ENCODE assay signal across 9 cellular contexts in genomic region chr2:237743561-237744269, GRCh38. TPM values are rescaled to one million over a fixed set of nuclear protein-coding genes. Genes with fewer than 3 reads are reported as not detected.
A peak's percentile ranks its signal among the peaks of the same experiment; 100 is the strongest.
DNase-seq lines count a peak whose midpoint lies in the region; ATAC-seq, FAIRE-seq and TF ChIP-seq lines count a peak whose summit lies in the region.
"Had no signal": no experiment of that assay in that cellular context is flagged by ENCODE, and none has a peak within 500 bp of the region (broad histone marks: within the 10 kb centered on the region; RNA-seq: fewer than 3 reads in every experiment).

No MANE protein-coding gene starts in this region.

- H3K79me2 ChIP-seq in GM23338 (replicated peaks; ENCODE audit: insufficient read depth) (peaks cover 63% of the 10 kb centered on the region), astrocyte (ENCODE audit: insufficient read depth, low read length) (peaks cover 75% of the 10 kb centered on the region)

- H3K4me1 Mint-ChIP-seq in GM23338 (peaks cover 48% of the 10 kb centered on the region), astrocyte (ENCODE audit: low read depth, unreplicated experiment) (peaks cover 4% of the 10 kb centered on the region), memory B cell (peaks cover 20% of the 10 kb centered on the region)

- H2AFZ ChIP-seq in GM23338 (no peak overlapping the region), astrocyte (ENCODE audit: low read depth, low read length) (no peak overlapping the region)

- ATAC-seq in GM23338 (peak; percentile 14), memory B cell (ENCODE audit: low read depth) (peak; percentile 34), GM21786 (IDR thresholded peaks at IDR 0.05; ENCODE audit: unreplicated experiment) (no peak)

- H4K20me1 ChIP-seq in GM23338 (replicated peaks; ENCODE audit: insufficient read depth) (peaks cover 20% of the 10 kb centered on the region; the same call in 1 of the 2 replicates), astrocyte (ENCODE audit: insufficient read depth, low read length) (peaks cover 79% of the 10 kb centered on the region)

- H3K9me2 ChIP-seq in GM23338 (ENCODE audit: insufficient read depth), result no peaks in the 10 kb centered on the region

- H3K4me1 ChIP-seq in GM23338 (ENCODE audit: insufficient read depth) (peaks cover 14% of the 10 kb centered on the region), astrocyte (ENCODE audit: insufficient read depth, low read length) (peaks cover 12% of the 10 kb centered on the region)

- H3K27ac ChIP-seq in GM23338 (ENCODE audit: low read depth) (no peak overlapping the region), astrocyte (ENCODE audit: low read depth, low read length) (peak overlapping the region; percentile 8)

- H3K27ac Mint-ChIP-seq in GM23338 (no peak overlapping the region), astrocyte (ENCODE audit: unreplicated experiment) (no peak overlapping the region), memory B cell (peak overlapping the region; percentile 90)

- no peaks in the 10 kb centered on the region for H3K9me3 ChIP-seq in astrocyte (ENCODE audit: insufficient read depth, low read depth, low read length)

- FAIRE-seq in astrocyte (lab: Jason Lieb, UNC), result no peak

- H3K4me3 Mint-ChIP-seq in GM23338, result no peak overlapping the region
- no peak overlapping the region for H3K4me3 Mint-ChIP-seq in astrocyte (ENCODE audit: unreplicated experiment)
- no peak overlapping the region for H3K4me3 Mint-ChIP-seq in memory B cell

- H3K27me3 ChIP-seq in GM23338 (ENCODE audit: insufficient read depth), result no peaks in the 10 kb centered on the region
- no peaks in the 10 kb centered on the region for H3K27me3 ChIP-seq in astrocyte (ENCODE audit: insufficient read depth, low read length)

- in situ Hi-C loops in ACHN (cut with HindIII; ENCODE audit: low pct_ligation_motif_present, low pct_unique_long_range_greater_than_20kb, low sequenced_read_pairs), result no loop called here

- H3K36me3 Mint-ChIP-seq in GM23338 (ENCODE audit: low read depth), result peaks cover 12% of the 10 kb centered on the region
- H3K36me3 Mint-ChIP-seq in astrocyte (ENCODE audit: low read depth, unreplicated experiment), result peaks cover 29% of the 10 kb centered on the region
- H3K36me3 Mint-ChIP-seq in memory B cell, result peaks cover 12% of the 10 kb centered on the region

- DNase-seq in A172 (ENCODE audit: low spot score) (peak; percentile 22), GM23338 (ENCODE audit: low spot score) (peak; percentile 14), astrocyte (ENCODE audit: low read depth) (no peak), memory B cell (ENCODE audit: low spot score in 2 of 2) (no peak), H4 (ENCODE audit: low spot score) (no peak), ACHN (no peak), hypothalamus (lab: John Stamatoyannopoulos, UW) (no peak)
- DNase-seq: hippocampal formation had no signal

- no peaks in the 10 kb centered on the region for H3F3A ChIP-seq in GM23338 (replicated peaks; ENCODE audit: low read depth)

- H3K4me3 ChIP-seq in GM23338 (no peak overlapping the region), astrocyte (ENCODE audit: insufficient read depth, low read depth, low read length) (no peak overlapping the region)

- no peaks in the 10 kb centered on the region for H3K36me3 ChIP-seq in GM23338 (ENCODE audit: insufficient read depth)
- H3K36me3 ChIP-seq in astrocyte (ENCODE audit: insufficient read depth, low read length), result peaks cover 13% of the 10 kb centered on the region

- H3K9me3 Mint-ChIP-seq in GM23338 (no peaks in the 10 kb centered on the region; the same call in 2 of the 3 replicates), astrocyte (ENCODE audit: unreplicated experiment) (no peaks in the 10 kb centered on the region), memory B cell (no peaks in the 10 kb centered on the region)

- H3K9ac ChIP-seq in astrocyte (ENCODE audit: low read length), result no peak overlapping the region

- H3K4me2 ChIP-seq in GM23338, result peak overlapping the region; percentile 2; the same call in 1 of the 2 replicates
- H3K4me2 ChIP-seq in astrocyte (ENCODE audit: low read length), result no peak overlapping the region

- TF ChIP-seq CTCF in GM23338 (conservative IDR thresholded peaks at IDR 0.05; ENCODE audit: low read depth in 2 of 2) (peak in 1 of 2 experiments; percentile 36; a peak in 1 of 4 replicates), astrocyte (IDR thresholded peaks at IDR 0.05; ENCODE audit: insufficient read depth, low read depth, low read length) (peak; percentile 41)

- H3K27me3 Mint-ChIP-seq in GM23338 (ENCODE audit: insufficient read depth, low read depth, poor library complexity), result peaks cover 4% of the 10 kb centered on the region
- H3K27me3 Mint-ChIP-seq in astrocyte (ENCODE audit: low read depth, unreplicated experiment), result no peaks in the 10 kb centered on the region
- H3K27me3 Mint-ChIP-seq in memory B cell, result no peaks in the 10 kb centered on the region

TF ChIP-seq in GM23338, 12 proteins besides CTCF, POLR2A, EP300 and RAD21:
- TF ChIP-seq STAT1 (IDR thresholded peaks at IDR 0.05; ENCODE audit: unreplicated experiment), result no peak
- TF ChIP-seq ZNF331 (CRISPR knock-in tag; IDR thresholded peaks at IDR 0.05; ENCODE audit: low read depth), result no peak
- no peak for TF ChIP-seq POLR2AphosphoS5 (IDR thresholded peaks at IDR 0.05; ENCODE audit: low read depth)
- TF ChIP-seq ZNF462 (CRISPR knock-in tag; IDR thresholded peaks at IDR 0.05), result no peak

RNA-seq across cellular contexts. Expression of gene RBM44, which starts 54.9 kb away (rescaled TPM):
- total RNA-seq in A172 (2014; rRNA removed; shearing (Covaris generic)), result 0.45 TPM in 1 of 2 replicates, not detected in the other
- total RNA-seq in GM23338 (2014; rRNA removed; shearing (Covaris generic)), result 0.19 and 0.87 TPM in 2 replicates
- polyA plus RNA-seq in GM23338 (2016; fragmentation: Nextera tagmentation; extraction: Ambion mirVana), result 0.21 and 0.29 TPM in 2 replicates
- 0.29 and 0.32 TPM in 2 replicates for total RNA-seq in astrocyte
- 0.12 TPM in 1 of 2 replicates, not detected in the other for total RNA-seq in H4 (2014; rRNA removed; shearing (Covaris generic))

Comparison
In these comparisons a context has a peak if more than half of its experiments do, and no peak if none do; other contexts are left out.
1. DNase-seq: peak in A172 (single experiment) and GM23338 (single experiment); none in astrocyte (single experiment), memory B cell (0 of 2), H4 (single experiment), ACHN (single experiment) and hypothalamus (0 of 51).